ENCODE assay signal across 8 cellular contexts in genomic region chr2:47906261-47907096, GRCh38. TPM values are rescaled to one million over a fixed set of nuclear protein-coding genes. Genes with fewer than 3 reads are reported as not detected.
DNase-seq lines count a peak whose midpoint lies in the region; ATAC-seq, FAIRE-seq and TF ChIP-seq lines count a peak whose summit lies in the region.

TSS of gene FBXO11 (minus strand) at chr2:47906498. CDS start at chr2:47905720, 778 bp downstream.

- peak; percentile 84 for ATAC-seq in HG02981 (IDR thresholded peaks at IDR 0.05; ENCODE audit: unreplicated experiment)
- peak; percentile 96 for ATAC-seq in aorta (ENCODE audit: low FRiP score)

- no peaks in the 10 kb centered on the region for H3K36me3 Mint-ChIP-seq in astrocyte (ENCODE audit: low read depth, unreplicated experiment)

- H3K9me3 Mint-ChIP-seq in astrocyte (ENCODE audit: unreplicated experiment): no peaks in the 10 kb centered on the region

- H3K9me3 ChIP-seq in astrocyte (ENCODE audit: insufficient read depth, low read depth, low read length) (no peaks in the 10 kb centered on the region), aorta (ENCODE audit: control insufficient read depth, low read length) (no peaks in the 10 kb centered on the region)

- peaks cover 11% of the 10 kb centered on the region for H3K4me1 Mint-ChIP-seq in astrocyte (ENCODE audit: low read depth, unreplicated experiment)

- WGBS in aorta, 2 donors: 0 to 1% methylated on average over 20 to 53 of the region's 53 CpGs

- H3K9ac ChIP-seq in astrocyte (ENCODE audit: low read length) (peak within 1 kb of the TSS; percentile 93), rectal smooth muscle tissue (ENCODE audit: low read length) (peak within 1 kb of the TSS; percentile 93)

- FAIRE-seq in GM18507 (lab: Jason Lieb, UNC): peak; percentile 98
- FAIRE-seq in astrocyte (lab: Jason Lieb, UNC): peak; percentile 70

- peak within 1 kb of the TSS; percentile 91 for H3K4me3 Mint-ChIP-seq in astrocyte (ENCODE audit: unreplicated experiment)

- H2AFZ ChIP-seq in astrocyte (ENCODE audit: low read depth, low read length): peak within 1 kb of the TSS; percentile 70

- peak within 1 kb of the TSS; percentile 96 for H3K27ac Mint-ChIP-seq in astrocyte (ENCODE audit: unreplicated experiment)

- H3K4me1 ChIP-seq in astrocyte (ENCODE audit: insufficient read depth, low read length) (peaks cover 8% of the 10 kb centered on the region), rectal smooth muscle tissue (ENCODE audit: control insufficient read depth, insufficient read depth, low read length) (no peaks in the 10 kb centered on the region), aorta (ENCODE audit: control insufficient read depth in 1 of 2, insufficient read depth in 2 of 2, low read length in 2 of 2) (no peaks in the 10 kb centered on the region)

- peaks cover 37% of the 10 kb centered on the region for H3K79me2 ChIP-seq in astrocyte (ENCODE audit: insufficient read depth, low read length)

- no peaks in the 10 kb centered on the region for H3K27me3 Mint-ChIP-seq in astrocyte (ENCODE audit: low read depth, unreplicated experiment)

- H3K36me3 ChIP-seq in astrocyte (ENCODE audit: insufficient read depth, low read length): no peaks in the 10 kb centered on the region
- H3K36me3 ChIP-seq in rectal smooth muscle tissue (ENCODE audit: control insufficient read depth, insufficient read depth, low read length): no peaks in the 10 kb centered on the region
- no peaks in the 10 kb centered on the region for H3K36me3 ChIP-seq in aorta (ENCODE audit: control insufficient read depth in 1 of 2, insufficient read depth in 2 of 2, low read length in 1 of 2)

- intact Hi-C loops in aorta (cut with DNase I): loop anchor here (2.0 to 10.0 kb wide), 6 partner anchors 52 to 518 kb away; partner anchors contain the start of gene MSH6 (in 2 of the 2)

- H3K4me2 ChIP-seq in astrocyte (ENCODE audit: low read length): peak within 1 kb of the TSS; percentile 82

- H3K27me3 ChIP-seq in astrocyte (ENCODE audit: insufficient read depth, low read length) (no peaks in the 10 kb centered on the region), rectal smooth muscle tissue (ENCODE audit: control insufficient read depth, insufficient read depth, low read length) (no peaks in the 10 kb centered on the region), aorta (ENCODE audit: control insufficient read depth in 1 of 2, insufficient read depth in 2 of 2, low read length in 1 of 2) (no peaks in the 10 kb centered on the region)

- H3K4me3 ChIP-seq in astrocyte (ENCODE audit: insufficient read depth, low read depth, low read length) (peak within 1 kb of the TSS; percentile 76), rectal smooth muscle tissue (ENCODE audit: low read length) (peak within 1 kb of the TSS; percentile 91), aorta (ENCODE audit: low read length in 2 of 2) (peak within 1 kb of the TSS; percentile 98 to 99)

- peak; percentile 62 for TF ChIP-seq CTCF in astrocyte (IDR thresholded peaks at IDR 0.05; ENCODE audit: insufficient read depth, low read depth, low read length)

- peak within 1 kb of the TSS; percentile 89 for H3K27ac ChIP-seq in astrocyte (ENCODE audit: low read depth, low read length)
- peak within 1 kb of the TSS; percentile 97 for H3K27ac ChIP-seq in rectal smooth muscle tissue (ENCODE audit: low read depth, low read length)
- peak within 1 kb of the TSS; percentile 80 to 99 for H3K27ac ChIP-seq in aorta (ENCODE audit: low read depth in 1 of 2, low read length in 2 of 2)

- H4K20me1 ChIP-seq in astrocyte (ENCODE audit: insufficient read depth, low read length): peaks cover 35% of the 10 kb centered on the region

- DNase-seq in GM18507 (ENCODE audit: extremely low spot score, insufficient read length, low read depth): peak; percentile 79
- peak; percentile 92 for DNase-seq in NCI-H2029 (lab: John Stamatoyannopoulos, UW)
- peak; percentile 98 for DNase-seq in T-helper 22 cell (ENCODE audit: low read depth)
- peak; percentile 98 for DNase-seq in astrocyte (ENCODE audit: low read depth)
- peak; percentile 93 for DNase-seq in hepatic stellate cell (ENCODE audit: low spot score)
- DNase-seq in aorta: peak; percentile 96 to 98

RNA-seq across cellular contexts. Expression of gene FBXO11, which starts in this region (rescaled TPM):
- total RNA-seq in astrocyte (65.3 and 70.8 TPM in 2 replicates), aorta (10 to 100 TPM; 64.8 to 80.4 TPM)
- polyA plus RNA-seq in aorta: 10 to 100 TPM; 17.5 to 38.1 TPM

Comparison
In these comparisons a context has a peak if more than half of its experiments do, and no peak if none do; other contexts are left out.
1. Peak in every context shown above with its lines: DNase-seq, ATAC-seq, H3K4me3 ChIP-seq and H3K27ac ChIP-seq.